8 cellular contexts compared by ENCODE assay signal in genomic region chr12:107990325-107990724, GRCh38.
DNase-seq lines count a peak whose midpoint lies in the region; ATAC-seq and TF ChIP-seq lines count a peak whose summit lies in the region.

No MANE protein-coding gene starts in this region.

- CTCF ChIA-PET in CD4-positive, alpha-beta T cell (lab: Charles Lee) = interaction anchor here (0.6 to 1.1 kb wide), 2 partner anchors 86 to 960 kb away, joined by 3 read pairs; no protein-coding TSS in a partner anchor
- CTCF ChIA-PET in HCT116 (lab: Charles Lee) = interaction anchor here (0.7 to 2.9 kb wide), 9 partner anchors 11 to 525 kb away, joined by 3 to 11 read pairs (median 4); partner anchors contain the start of gene FICD

- no peak overlapping the region for H3K27ac ChIP-seq in CD4-positive, alpha-beta T cell (ENCODE audit: low read depth, low read length)
- H3K27ac ChIP-seq in HCT116 (ENCODE audit: low read depth, low read length) (no peak overlapping the region), RWPE2 (ENCODE audit: poor library complexity, severe bottlenecking) (no peak overlapping the region)

- H3K9me2 ChIP-seq in HCT116 (ENCODE audit: insufficient read depth) = no peaks in the 10 kb centered on the region

- BruUV-seq in HCT116 (replicated peaks; lab: Mats Ljungman, UMichigan) = no TSS peak

- RAD21 ChIA-PET in HCT116 (lab: Charles Lee; ENCODE audit: low non-redundant PET in 1 of 2, low total read pairs in 2 of 2, uncharacterized antibody in 2 of 2, unreplicated experiment in 2 of 2) = no interaction called here

- no peaks in the 10 kb centered on the region for H3K36me3 ChIP-seq in HCT116 (ENCODE audit: control insufficient read depth in 1 of 2, insufficient read depth in 2 of 2, low read length in 2 of 2)
- no peaks in the 10 kb centered on the region for H3K36me3 ChIP-seq in RWPE2 (ENCODE audit: low read depth)

- intact Hi-C loops in CD4-positive, alpha-beta T cell (cut with DNase I, micrococcal nuclease) = loop anchor here (1.0 to 5.0 kb wide), 4 partner anchors 202 to 522 kb away; no protein-coding TSS in a partner anchor
- intact Hi-C loops in HCT116 (cut with micrococcal nuclease) = loop anchor here (1.0 to 5.0 kb wide), 5 partner anchors 202 to 627 kb away; no protein-coding TSS in a partner anchor

- H3K4me3 ChIP-seq in HCT116 (replicated peaks in 1 of 2; ENCODE audit: low read depth in 1 of 2, low read length in 2 of 2) (no peak overlapping the region), RWPE2 (ENCODE audit: severe bottlenecking) (no peak overlapping the region)

- no peaks in the 10 kb centered on the region for H4K20me1 ChIP-seq in HCT116 (ENCODE audit: insufficient read depth)

- no peak overlapping the region for H2AFZ ChIP-seq in HCT116 (ENCODE audit: low read depth, low read length, poor library complexity, severe bottlenecking)

- H3K9ac ChIP-seq in HCT116 (ENCODE audit: low read length) = no peak overlapping the region

- peak; percentile 77 for TF ChIP-seq RAD21 in HCT116 (IDR thresholded peaks at IDR 0.05; ENCODE audit: low read depth)

- H3K9me3 ChIP-seq in CD4-positive, alpha-beta T cell (ENCODE audit: control insufficient read depth, low read length) = no peaks in the 10 kb centered on the region
- H3K9me3 ChIP-seq in HCT116 (ENCODE audit: control insufficient read depth in 1 of 2, insufficient read depth in 1 of 2, low read depth in 1 of 2, low read length in 2 of 2) (no peaks in the 10 kb centered on the region), RWPE2 (ENCODE audit: severe bottlenecking) (no peaks in the 10 kb centered on the region)

- H3K4me1 Mint-ChIP-seq in CD4-positive, alpha-beta T cell (ENCODE audit: low read depth) = no peaks in the 10 kb centered on the region

- peak; percentile 39 for ATAC-seq in CD4-positive, alpha-beta T cell (ENCODE audit: poor library complexity)
- ATAC-seq in HCT116 (peak; percentile 74), RWPE2 (ENCODE audit: low read depth) (0 out of 3 replicates have a peak, but pooled peaks have one; percentile 29), GM19023 (IDR thresholded peaks at IDR 0.05; ENCODE audit: unreplicated experiment) (no peak)

- H3K4me2 ChIP-seq in HCT116 (ENCODE audit: low read length) = no peak overlapping the region

- peaks cover 31% of the 10 kb centered on the region for H3K27me3 Mint-ChIP-seq in CD4-positive, alpha-beta T cell

- H3K27me3 ChIP-seq in CD4-positive, alpha-beta T cell (ENCODE audit: control insufficient read depth, insufficient read depth, low read length) = no peaks in the 10 kb centered on the region
- H3K27me3 ChIP-seq in HCT116 (ENCODE audit: insufficient read depth, low read length) (0 out of 2 replicates have a peak, but pooled peaks cover 5% of the 10 kb centered on the region), RWPE2 (ENCODE audit: insufficient read depth, poor library complexity, severe bottlenecking) (no peaks in the 10 kb centered on the region)

- H3K36me3 Mint-ChIP-seq in CD4-positive, alpha-beta T cell (ENCODE audit: low read depth) = no peaks in the 10 kb centered on the region

- no peak overlapping the region for H3K4me3 Mint-ChIP-seq in CD4-positive, alpha-beta T cell

- TF ChIP-seq POLR2A in HCT116 (IDR thresholded peaks at IDR 0.05; ENCODE audit: borderline replicate concordance, extremely low read depth, insufficient read depth, insufficient read length) = no peak

- DNase-seq in CD4-positive, alpha-beta T cell = peak in 8 of 10 experiments; percentile 1 to 23 (median 9)
- DNase-seq in HCT116 (ENCODE audit: low read depth, low spot score) (peak; percentile 27), RWPE2 (ENCODE audit: low spot score) (no peak), myocyte (ENCODE audit: low read depth) (peak; percentile 2), T1000 (lab: John Stamatoyannopoulos, UW) (no peak), NCI-H2081 treated with DMSO at 0.1 percent for 48 hours (lab: John Stamatoyannopoulos, UW) (no peak)
- peak; percentile 22 for DNase-seq in central memory CD4-positive, alpha-beta T cell

- H3K9me3 Mint-ChIP-seq in CD4-positive, alpha-beta T cell = no peaks in the 10 kb centered on the region

- H3K79me2 ChIP-seq in HCT116 (ENCODE audit: insufficient read depth, low read length) = no peaks in the 10 kb centered on the region

- H3K27ac Mint-ChIP-seq in CD4-positive, alpha-beta T cell = no peak overlapping the region

- peak; percentile 26 for TF ChIP-seq CTCF in CD4-positive, alpha-beta T cell (IDR thresholded peaks at IDR 0.05)
- peak; percentile 41 to 59 (median 50); a peak in 5 of 6 replicates for TF ChIP-seq CTCF in HCT116 (IDR thresholded peaks at IDR 0.05 in 2 of 3, conservative IDR thresholded peaks at IDR 0.05 in 1 of 3; ENCODE audit: borderline replicate concordance in 1 of 3, insufficient read depth in 1 of 3, low read depth in 2 of 3, low read length in 2 of 3)
- peak; percentile 45 for TF ChIP-seq CTCF in RWPE2 (IDR thresholded peaks at IDR 0.05; ENCODE audit: poor library complexity, severe bottlenecking)

- H3K4me1 ChIP-seq in HCT116 (ENCODE audit: control insufficient read depth in 1 of 2, insufficient read depth in 2 of 2, low read length in 2 of 2) = no peaks in the 10 kb centered on the region
- no peaks in the 10 kb centered on the region for H3K4me1 ChIP-seq in RWPE2 (ENCODE audit: insufficient read depth, poor library complexity, severe bottlenecking)

- POLR2A ChIA-PET in CD4-positive, alpha-beta T cell (lab: Charles Lee) = no interaction called here
- POLR2A ChIA-PET in HCT116 (lab: Charles Lee) = interaction anchor here (1.4 kb wide), 1 partner anchor 11 kb away, joined by 3 read pairs; no protein-coding TSS in a partner anchor

TF ChIP-seq in HCT116, 20 proteins besides CTCF, POLR2A, EP300 and RAD21:
- TF ChIP-seq POLR2AphosphoS5 (IDR thresholded peaks at IDR 0.05; ENCODE audit: low read depth, low read length) = no peak
- TF ChIP-seq EGR1 (IDR thresholded peaks at IDR 0.05; ENCODE audit: low read depth) = no peak
- no peak for TF ChIP-seq ZNF274 (IDR thresholded peaks at IDR 0.05; ENCODE audit: low read depth, low read length)
- TF ChIP-seq MAX (IDR thresholded peaks at IDR 0.05) = no peak
- no peak for TF ChIP-seq ELF1 (IDR thresholded peaks at IDR 0.05; ENCODE audit: borderline replicate concordance, low read depth)
- TF ChIP-seq ZBTB33 (IDR thresholded peaks at IDR 0.05; ENCODE audit: extremely low read depth, insufficient replicate concordance, low read length) = no peak
- TF ChIP-seq SIN3A (IDR thresholded peaks at IDR 0.05; ENCODE audit: low read depth) = no peak
- no peak for TF ChIP-seq JUND (IDR thresholded peaks at IDR 0.05)
- no peak for TF ChIP-seq REST (IDR thresholded peaks at IDR 0.05; ENCODE audit: low read depth)

Comparison
In these comparisons a context has a peak if more than half of its experiments do, and no peak if none do; other contexts are left out.
1. DNase-seq: peak in CD4-positive, alpha-beta T cell (8 of 10), HCT116 (single experiment), central memory CD4-positive, alpha-beta T cell (single experiment) and myocyte (single experiment); none in RWPE2 (single experiment), T1000 (single experiment) and NCI-H2081 treated with DMSO at 0.1 percent for 48 hours (single experiment).
2. Peak in every context shown above with its lines, with median percentiles within 50 percentile points of each other: CTCF ChIP-seq.